Comparison of ENCODE assay signal across 32 cellular contexts in genomic region chr1:104291156-104291555, GRCh38.
"Had no signal": no experiment of that assay in that cellular context is flagged by ENCODE, and none has a peak within 500 bp of the region (broad histone marks: within the 10 kb centered on the region; RNA-seq: fewer than 3 reads in every experiment).

No MANE protein-coding gene starts in this region.

- DNase-seq: activated B cell treated with CpG ODN at 0.5 μM for 24 hours; activated CD4-positive, alpha-beta T cell treated with anti-CD3 and anti-CD28 coated beads for 48 hours; activated CD4-positive, alpha-beta T cell treated with anti-CD3 and anti-CD28 coated beads, Interleukin-2, amount 50 U/mL, for 1 hour; activated CD4-positive, alpha-beta T cell treated with anti-CD3 and anti-CD28 coated beads, Interleukin-2, amount 50 U/mL, for 48 hours; activated CD8-positive, alpha-beta memory T cell treated with anti-CD3 and anti-CD28 coated beads for 24 hours; activated CD8-positive, alpha-beta T cell treated with anti-CD3 and anti-CD28 coated beads for 36 hours; activated effector memory CD4-positive, alpha-beta T cell treated with Interleukin-2 at 50 U/mL for 16 hours; activated gamma-delta T cell treated with Interleukin-2 at 50 U/mL for 16 hours; activated naive CD4-positive, alpha-beta T cell treated with anti-CD3 and anti-CD28 coated beads, Interleukin-2, amount 50 U/mL, for 16 hours; activated naive CD4-positive, alpha-beta T cell treated with Interleukin-2 at 50 U/mL for 16 hours; activated T-cell treated with anti-CD3 and anti-CD28 coated beads, Interleukin-2, amount 50 U/mL, for 4 hours; amniotic stem cell; anterior cingulate cortex; brain microvascular endothelial cell; dorsolateral prefrontal cortex; effector memory CD4-positive, alpha-beta T cell; endodermal cell; foreskin fibroblast; head of caudate nucleus; T-helper 2 cell had no signal

- H3K36me3 Mint-ChIP-seq: activated naive CD8-positive, alpha-beta T cell had no signal

- H3K4me3 Mint-ChIP-seq: activated B cell treated with CpG ODN at 0.5 μM for 24 hours; activated CD8-positive, alpha-beta T cell treated with anti-CD3 and anti-CD28 coated beads for 36 hours; activated naive CD8-positive, alpha-beta T cell; activated T-cell treated with anti-CD3 and anti-CD28 coated beads, Interleukin-2, amount 50 U/mL, for 4 hours; activated T-helper 17 cell treated with anti-CD3 and anti-CD28 coated beads, Interleukin-2, amount 50 U/mL, for 72 hours; central memory CD8-positive, alpha-beta T cell; dendritic cell treated with granulocyte-macrophage colony-stimulating factor and Interleukin-4, amounts not matched to agents 40 ng/mL and 50 ng/mL, for 4 days; endodermal cell had no signal

- H3K27me3 Mint-ChIP-seq: activated B cell treated with CpG ODN at 0.5 μM for 24 hours; activated CD8-positive, alpha-beta T cell treated with anti-CD3 and anti-CD28 coated beads for 36 hours; activated naive CD8-positive, alpha-beta T cell; activated T-helper 17 cell treated with anti-CD3 and anti-CD28 coated beads, Interleukin-2, amount 50 U/mL, for 72 hours; central memory CD8-positive, alpha-beta T cell; dendritic cell treated with granulocyte-macrophage colony-stimulating factor and Interleukin-4, amounts not matched to agents 40 ng/mL and 50 ng/mL, for 4 days had no signal

- H3K4me1 Mint-ChIP-seq: activated B cell treated with CpG ODN at 0.5 μM for 24 hours; activated T-helper 17 cell treated with anti-CD3 and anti-CD28 coated beads, Interleukin-2, amount 50 U/mL, for 72 hours; central memory CD8-positive, alpha-beta T cell had no signal

- H3K36me3 ChIP-seq: brain microvascular endothelial cell had no signal

- H3K4me3 ChIP-seq: coronary artery, dorsolateral prefrontal cortex had no signal

- ATAC-seq: activated CD4-positive, CD25-positive, alpha-beta regulatory T cell treated with anti-CD3 and anti-CD28 coated beads, Interleukin-2, amount 50 U/mL, for 24 hours; activated CD8-positive, alpha-beta T cell treated with anti-CD3 and anti-CD28 coated beads for 36 hours; activated T-cell treated with anti-CD3 and anti-CD28 coated beads, Interleukin-2, amount 50 U/mL, for 4 hours; activated T-helper 17 cell treated with anti-CD3 and anti-CD28 coated beads, Interleukin-2, amount 50 U/mL, for 72 hours; esophagus mucosa had no signal

- H3K27ac Mint-ChIP-seq: activated B cell treated with CpG ODN at 0.5 μM for 24 hours; activated CD8-positive, alpha-beta T cell treated with anti-CD3 and anti-CD28 coated beads for 36 hours; activated naive CD8-positive, alpha-beta T cell; activated T-helper 17 cell treated with anti-CD3 and anti-CD28 coated beads, Interleukin-2, amount 50 U/mL, for 72 hours; dendritic cell treated with granulocyte-macrophage colony-stimulating factor and Interleukin-4, amounts not matched to agents 40 ng/mL and 50 ng/mL, for 4 days; endodermal cell had no signal

- H3K27ac ChIP-seq: brain microvascular endothelial cell, coronary artery, dorsolateral prefrontal cortex, VCaP had no signal

- H3K27me3 ChIP-seq: brain microvascular endothelial cell had no signal

- FAIRE-seq: astrocyte, bronchial epithelial cell, frontal cortex, TTC549 had no signal

- H3K9me3 Mint-ChIP-seq: endodermal cell had no signal
